Comparison of ENCODE assay signal across 8 cellular contexts in genomic region chr2:132416080-132416911, GRCh38. TPM values are rescaled to one million over a fixed set of nuclear protein-coding genes. Genes with fewer than 3 reads are reported as not detected.
DNase-seq lines count a peak whose midpoint lies in the region; ATAC-seq and TF ChIP-seq lines count a peak whose summit lies in the region.

TSS of gene GPR39 (plus strand) at chr2:132416805.

- H3K27me3 Mint-ChIP-seq in MCF 10A (ENCODE audit: insufficient read depth, unreplicated experiment): no peaks in the 10 kb centered on the region

- peak within 1 kb of the TSS; percentile 3; the same call in 1 of the 2 replicates for H3K4me3 ChIP-seq in GM08714 (ENCODE audit: low read length)
- H3K4me3 ChIP-seq in skeletal muscle tissue (ENCODE audit: low read length in 3 of 3): peak within 1 kb of the TSS; percentile 66 to 72 (median 71)

- H3K4me3 Mint-ChIP-seq in MCF 10A (ENCODE audit: unreplicated experiment): peak within 1 kb of the TSS; percentile 78

- H3K4me1 Mint-ChIP-seq in MCF 10A (ENCODE audit: insufficient read depth, unreplicated experiment): peaks cover 43% of the 10 kb centered on the region

- intact Hi-C loops in MCF 10A (cut with micrococcal nuclease): loop anchor here (1.0 to 2.0 kb wide), 4 partner anchors 16 to 67 kb away; no protein-coding TSS in a partner anchor

- no peaks in the 10 kb centered on the region for H3K9me3 ChIP-seq in skeletal muscle tissue (ENCODE audit: control insufficient read depth in 3 of 3, low read length in 3 of 3)

- peaks cover 7 to 10% (median 7%) of the 10 kb centered on the region in 3 donors for H3K4me1 ChIP-seq in skeletal muscle tissue (ENCODE audit: control insufficient read depth in 3 of 3, insufficient read depth in 3 of 3, low read length in 3 of 3)

- CTCF ChIA-PET in MCF 10A (lab: Yijun Ruan, JAX): interaction anchor here (0.6 to 1.8 kb wide), 10 partner anchors 9 to 1048 kb away, joined by 3 to 8 read pairs (median 4); no protein-coding TSS in a partner anchor

- H3K27me3 ChIP-seq in skeletal muscle tissue (ENCODE audit: control insufficient read depth in 3 of 3, insufficient read depth in 3 of 3, low read length in 3 of 3): peaks cover 10 to 16% (median 11%) of the 10 kb centered on the region in 3 donors

- no peaks in the 10 kb centered on the region for H3K9me3 Mint-ChIP-seq in MCF 10A (ENCODE audit: unreplicated experiment)

- no peak for TF ChIP-seq CTCF in MCF 10A (IDR thresholded peaks at IDR 0.05; ENCODE audit: unreplicated experiment)
- TF ChIP-seq CTCF in GM13977 (IDR thresholded peaks at IDR 0.05; ENCODE audit: extremely low read depth, insufficient read depth, missing control alignments): no peak

- DNase-seq in NCI-H2196 (lab: John Stamatoyannopoulos, UW; ENCODE audit: unreplicated experiment) (peak; percentile 79), MCF 10A (ENCODE audit: unreplicated experiment) (peak; percentile 98), iPS-NIHi7 (ENCODE audit: extremely low spot score) (peak; percentile 83), T-helper 9 cell (no peak), GM13977 (ENCODE audit: low spot score) (no peak)

- peak within 1 kb of the TSS; percentile 91 for H3K27ac Mint-ChIP-seq in MCF 10A (ENCODE audit: low read depth, unreplicated experiment)

- no peak for ATAC-seq in HG03442 (IDR thresholded peaks at IDR 0.05; ENCODE audit: unreplicated experiment)

- BruUV-seq in MCF 10A (replicated peaks; lab: Mats Ljungman, UMichigan): no TSS peak

- no peaks in the 10 kb centered on the region for H3K36me3 ChIP-seq in skeletal muscle tissue (ENCODE audit: control insufficient read depth in 3 of 3, insufficient read depth in 3 of 3, low read length in 3 of 3)

- H3K36me3 Mint-ChIP-seq in MCF 10A (ENCODE audit: insufficient read depth, unreplicated experiment): peaks cover 4% of the 10 kb centered on the region

- POLR2A ChIA-PET in MCF 10A (lab: Yijun Ruan, JAX): interaction anchor here (0.8 to 1.9 kb wide), 7 partner anchors 12 to 1311 kb away, joined by 3 to 34 read pairs (median 5); partner anchors contain the start of gene PLEKHB2

- H3K27ac ChIP-seq in skeletal muscle tissue (ENCODE audit: low read depth, low read length): no peak within 1 kb of the TSS

- in situ Hi-C loops in GM13977 (cut with MboI; ENCODE audit: low pct_unique_long_range_greater_than_20kb, low sequenced_read_pairs, unreplicated experiment): no loop called here

- H3K9ac ChIP-seq in skeletal muscle tissue (ENCODE audit: low read depth in 1 of 3, low read length in 3 of 3): peak within 1 kb of the TSS; percentile 56 to 72 (median 61)

RNA-seq across cellular contexts. Expression of gene GPR39, which starts in this region (rescaled TPM):
- 7.2 and 7.7 TPM in 2 replicates for total RNA-seq in MCF 10A (2022)
- 1.6 TPM for total RNA-seq in skeletal muscle tissue

Comparison
In these comparisons a context has a peak if more than half of its experiments do, and no peak if none do; other contexts are left out.
1. DNase-seq: peak in NCI-H2196 (single experiment), MCF 10A (single experiment) and iPS-NIHi7 (single experiment); none in T-helper 9 cell (single experiment) and GM13977 (single experiment).